Comparison of ENCODE assay signal across 8 cellular contexts in genomic region chr12:122834229-122834920, GRCh38. TPM values are rescaled to one million over a fixed set of nuclear protein-coding genes. Genes with fewer than 3 reads are reported as not detected.
DNase-seq lines count a peak whose midpoint lies in the region; ATAC-seq lines count a peak whose summit lies in the region.

No MANE protein-coding gene starts in this region.

- peak overlapping the region; percentile 89 for H2AFZ ChIP-seq in neuronal stem cell (ENCODE audit: low read length)

- H3K36me3 ChIP-seq in adipocyte (ENCODE audit: control insufficient read depth, insufficient read depth, low read length, severe bottlenecking) (no peaks in the 10 kb centered on the region), neuronal stem cell (replicated peaks in 1 of 2; ENCODE audit: control insufficient read depth in 2 of 2, insufficient read depth in 2 of 2, low read length in 2 of 2) (peaks cover 0 to 3% of the 10 kb centered on the region in 2 donors)

- H3K79me1 ChIP-seq in neuronal stem cell (ENCODE audit: low read depth, low read length): no peaks in the 10 kb centered on the region

- no peak for ATAC-seq in activated CD8-positive, alpha-beta memory T cell treated with anti-CD3 and anti-CD28 coated beads, Interleukin-2, amount 10 ng/mL, durations not matched to agents 7 days and 5 days
- ATAC-seq in Right ventricle myocardium superior (ENCODE audit: poor library complexity) (peak; percentile 54), GM18907 (IDR thresholded peaks at IDR 0.05; ENCODE audit: unreplicated experiment) (no peak)

- H2BK15ac ChIP-seq in neuronal stem cell (ENCODE audit: low read length): no peak overlapping the region

- peak overlapping the region; percentile 79 for H3K4me2 ChIP-seq in neuronal stem cell (ENCODE audit: insufficient read depth, low read length, poor library complexity, severe bottlenecking)

- peaks cover 1% of the 10 kb centered on the region for H3K36me3 Mint-ChIP-seq in activated CD8-positive, alpha-beta memory T cell treated with anti-CD3 and anti-CD28 coated beads, Interleukin-2, amount 10 ng/mL, durations not matched to agents 7 days and 5 days

- CTCF ChIA-PET in activated CD8-positive, alpha-beta memory T cell treated with anti-CD3 and anti-CD28 coated beads, Interleukin-2, amount 10 ng/mL, durations not matched to agents 7 days and 5 days (lab: Charles Lee): interaction anchor here (0.7 to 5.3 kb wide), 3 partner anchors 39 to 143 kb away, joined by 3 to 27 read pairs (median 3); no protein-coding TSS in a partner anchor

- peak overlapping the region; percentile 80 for H3K4me3 Mint-ChIP-seq in activated CD8-positive, alpha-beta memory T cell treated with anti-CD3 and anti-CD28 coated beads, Interleukin-2, amount 10 ng/mL, durations not matched to agents 7 days and 5 days

- no peak overlapping the region for H2BK120ac ChIP-seq in neuronal stem cell (ENCODE audit: low read depth, low read length)

- H3K4me1 ChIP-seq in adipocyte (ENCODE audit: control insufficient read depth, insufficient read depth, low read length) (peaks cover 10% of the 10 kb centered on the region), neuronal stem cell (ENCODE audit: control insufficient read depth in 2 of 2, insufficient read depth in 1 of 2, low read depth in 1 of 2, low read length in 2 of 2) (peaks cover 2 to 21% of the 10 kb centered on the region in 2 donors)

- H3K27ac Mint-ChIP-seq in activated CD8-positive, alpha-beta memory T cell treated with anti-CD3 and anti-CD28 coated beads, Interleukin-2, amount 10 ng/mL, durations not matched to agents 7 days and 5 days: peak overlapping the region; percentile 76

- H3K27me3 Mint-ChIP-seq in activated CD8-positive, alpha-beta memory T cell treated with anti-CD3 and anti-CD28 coated beads, Interleukin-2, amount 10 ng/mL, durations not matched to agents 7 days and 5 days: peaks cover 22% of the 10 kb centered on the region

- H4K91ac ChIP-seq in neuronal stem cell (ENCODE audit: low read depth, low read length, poor library complexity): no peak overlapping the region

- WGBS in neuronal stem cell (ENCODE audit: extremely low coverage in 2 of 2, insufficient read length in 2 of 2, insufficient replicate concordance in 1 of 2), 2 donors: no CpG with 5 or more reads among the region's 18 CpGs

- H3K9ac ChIP-seq in adipocyte (ENCODE audit: low read length): peak overlapping the region; percentile 62
- no peak overlapping the region for H3K9ac ChIP-seq in neuronal stem cell (ENCODE audit: low read depth, low read length, poor library complexity)

- H2BK5ac ChIP-seq in neuronal stem cell (ENCODE audit: low read length): peak overlapping the region; percentile 88

- H2AK5ac ChIP-seq in neuronal stem cell (ENCODE audit: low read depth, low read length): no peak overlapping the region

- no peak for DNase-seq in activated CD8-positive, alpha-beta memory T cell treated with anti-CD3 and anti-CD28 coated beads, Interleukin-2, amount 10 ng/mL, durations not matched to agents 7 days and 5 days
- DNase-seq in activated CD8-positive, alpha-beta memory T cell treated with anti-CD3 and anti-CD28 coated beads, Interleukin-2, amount 50 U/mL, for 4 hours: no peak
- DNase-seq in NCI-H345 (lab: John Stamatoyannopoulos, UW) (peak; percentile 83), adipocyte (ENCODE audit: low read depth) (peak; percentile 82), Right ventricle myocardium superior (peak; percentile 59), neuronal stem cell (ENCODE audit: low spot score) (peak; percentile 88)
- no peak for DNase-seq in activated CD4-positive, CD25-positive, alpha-beta regulatory T cell treated with anti-CD3 and anti-CD28 coated beads, Interleukin-2, amount 50 U/mL, for 72 hours

- intact Hi-C loops in Right ventricle myocardium superior (cut with DNase I): no loop called here

- no peak overlapping the region for H3K4ac ChIP-seq in neuronal stem cell (ENCODE audit: low read length)

- H3K9me3 ChIP-seq in adipocyte (ENCODE audit: control insufficient read depth, low read length): no peaks in the 10 kb centered on the region
- peaks cover 3 to 5% of the 10 kb centered on the region in 2 donors for H3K9me3 ChIP-seq in neuronal stem cell (replicated peaks in 1 of 2; ENCODE audit: control insufficient read depth in 2 of 2, insufficient read depth in 1 of 2, low read depth in 1 of 2, low read length in 2 of 2)

- peak overlapping the region; percentile 91 for H3K27ac ChIP-seq in neuronal stem cell (replicated peaks; ENCODE audit: low read length)

- H3K18ac ChIP-seq in neuronal stem cell (ENCODE audit: low read length): peak overlapping the region; percentile 27

- H3K4me3 ChIP-seq in adipocyte (ENCODE audit: low read length): peak overlapping the region; percentile 83
- peak overlapping the region; percentile 68 to 71 for H3K4me3 ChIP-seq in neuronal stem cell (ENCODE audit: low read length in 2 of 2)

- no peaks in the 10 kb centered on the region for H3K9me3 Mint-ChIP-seq in activated CD8-positive, alpha-beta memory T cell treated with anti-CD3 and anti-CD28 coated beads, Interleukin-2, amount 10 ng/mL, durations not matched to agents 7 days and 5 days (ENCODE audit: low read depth)

- H3K27me3 ChIP-seq in adipocyte (replicated peaks; ENCODE audit: control insufficient read depth, insufficient read depth, low read length) (no peaks in the 10 kb centered on the region), neuronal stem cell (ENCODE audit: control insufficient read depth in 3 of 3, insufficient read depth in 3 of 3, low read depth in 1 of 3, low read length in 3 of 3) (peaks cover 0 to 15% (median 0%) of the 10 kb centered on the region in 3 experiments)

- H3K23ac ChIP-seq in neuronal stem cell (ENCODE audit: low read depth, low read length, poor library complexity): no peak overlapping the region

- H4K8ac ChIP-seq in neuronal stem cell (ENCODE audit: low read depth, low read length): no peak overlapping the region

- no peak overlapping the region for H2BK12ac ChIP-seq in neuronal stem cell (ENCODE audit: low read length)

- H3K14ac ChIP-seq in neuronal stem cell (ENCODE audit: low read length): no peak overlapping the region

- H3K4me1 Mint-ChIP-seq in activated CD8-positive, alpha-beta memory T cell treated with anti-CD3 and anti-CD28 coated beads, Interleukin-2, amount 10 ng/mL, durations not matched to agents 7 days and 5 days: peaks cover 23% of the 10 kb centered on the region

RNA-seq across cellular contexts. Expression of gene HIP1R, which starts 0.9 kb away (rescaled TPM):
- total RNA-seq in activated CD8-positive, alpha-beta memory T cell treated with anti-CD3 and anti-CD28 coated beads, Interleukin-2, amount 10 ng/mL, durations not matched to agents 7 days and 5 days: 10 to 100 TPM; 31.9 to 34.7 TPM
- 12.9 TPM for total RNA-seq in Right ventricle myocardium superior
- polyA plus RNA-seq in neuronal stem cell (2013, experiment 1 of 2): 16.8 TPM
- polyA plus RNA-seq in neuronal stem cell (2013, experiment 2 of 2): 16.3 TPM

Comparison
In these comparisons a context has a peak if more than half of its experiments do, and no peak if none do; other contexts are left out.
1. DNase-seq: peak in NCI-H345 (single experiment), adipocyte (single experiment), Right ventricle myocardium superior (single experiment) and neuronal stem cell (single experiment); none in activated CD8-positive, alpha-beta memory T cell treated with anti-CD3 and anti-CD28 coated beads, Interleukin-2, amount 10 ng/mL, durations not matched to agents 7 days and 5 days (single experiment), activated CD8-positive, alpha-beta memory T cell treated with anti-CD3 and anti-CD28 coated beads, Interleukin-2, amount 50 U/mL, for 4 hours (single experiment) and activated CD4-positive, CD25-positive, alpha-beta regulatory T cell treated with anti-CD3 and anti-CD28 coated beads, Interleukin-2, amount 50 U/mL, for 72 hours (single experiment).